ENCODE assay signal across 12 cellular contexts in genomic region chr6:157143885-157144795, GRCh38.
DNase-seq lines count a peak whose midpoint lies in the region; ATAC-seq and TF ChIP-seq lines count a peak whose summit lies in the region.
"Had no signal": no experiment of that assay in that cellular context is flagged by ENCODE, and none has a peak within 500 bp of the region (broad histone marks: within the 10 kb centered on the region; RNA-seq: fewer than 3 reads in every experiment).

No MANE protein-coding gene starts in this region.

- peaks cover 5 to 32% of the 10 kb centered on the region in 2 donors for H3K4me1 ChIP-seq in neuronal stem cell (ENCODE audit: control insufficient read depth in 2 of 2, insufficient read depth in 1 of 2, low read depth in 1 of 2, low read length in 2 of 2)

- H3K18ac ChIP-seq in neuronal stem cell (ENCODE audit: low read length) = peak overlapping the region; percentile 30

- H2BK12ac ChIP-seq in neuronal stem cell (ENCODE audit: low read length) = no peak overlapping the region

- no peak overlapping the region for H2BK15ac ChIP-seq in neuronal stem cell (ENCODE audit: low read length)

- H3K9me3 Mint-ChIP-seq in WTC11 = no peaks in the 10 kb centered on the region
- H3K9me3 Mint-ChIP-seq: T-helper 2 cell treated with Interferon-gamma antibody and Interleukin-4, amounts not matched to agents 5 μg/mL and 100 μg/mL, for 36 hours had no signal

- no peak overlapping the region for H2BK5ac ChIP-seq in neuronal stem cell (ENCODE audit: low read length)

- no peak overlapping the region for H2AFZ ChIP-seq in neuronal stem cell (ENCODE audit: low read length)

- H3K36me3 ChIP-seq in neuronal stem cell (replicated peaks in 1 of 2; ENCODE audit: control insufficient read depth in 2 of 2, insufficient read depth in 2 of 2, low read length in 2 of 2) = peaks cover 8 to 34% of the 10 kb centered on the region in 2 donors

- POLR2A ChIA-PET in WTC11 (lab: Charles Lee) = no interaction called here

- no peaks in the 10 kb centered on the region for H3K36me3 Mint-ChIP-seq in WTC11

- no peak overlapping the region for H3K4me3 Mint-ChIP-seq in WTC11
- H3K4me3 Mint-ChIP-seq: T-helper 2 cell treated with Interferon-gamma antibody and Interleukin-4, amounts not matched to agents 5 μg/mL and 100 μg/mL, for 36 hours had no signal

- H2BK120ac ChIP-seq in neuronal stem cell (ENCODE audit: low read depth, low read length) = no peak overlapping the region

- H3K9ac ChIP-seq in neuronal stem cell (ENCODE audit: low read depth, low read length, poor library complexity) = no peak overlapping the region

- H3K4me2 ChIP-seq in neuronal stem cell (ENCODE audit: insufficient read depth, low read length, poor library complexity, severe bottlenecking) = no peak overlapping the region

- CTCF ChIA-PET in WTC11 (lab: Charles Lee) = interaction anchor here (0.8 to 3.1 kb wide), 6 partner anchors 12 to 110 kb away, joined by 3 to 13 read pairs (median 4); no protein-coding TSS in a partner anchor

- WGBS in neuronal stem cell (ENCODE audit: extremely low coverage in 2 of 2, insufficient read length in 2 of 2, insufficient replicate concordance in 1 of 2), 2 donors = no CpG with 5 or more reads among the region's 17 CpGs

- no peak overlapping the region for H3K23ac ChIP-seq in neuronal stem cell (ENCODE audit: low read depth, low read length, poor library complexity)

- H3K9me3 ChIP-seq in neuronal stem cell (replicated peaks in 1 of 2; ENCODE audit: control insufficient read depth in 2 of 2, insufficient read depth in 1 of 2, low read depth in 1 of 2, low read length in 2 of 2) = no peaks in the 10 kb centered on the region
- H3K9me3 ChIP-seq: transverse colon had no signal

- DNase-seq in EH (ENCODE audit: low read depth) = peak; percentile 75
- DNase-seq in WTC11 (ENCODE audit: low spot score) = no peak
- peak; percentile 48 for DNase-seq in fibroblast of villous mesenchyme (ENCODE audit: low read depth)
- no peak for DNase-seq in neuronal stem cell (ENCODE audit: low spot score)
- DNase-seq in NCI-H2227 (lab: John Stamatoyannopoulos, UW; ENCODE audit: unreplicated experiment) = no peak
- no peak for DNase-seq in NCI-H146 treated with DMSO at 0.1 percent for 48 hours (lab: John Stamatoyannopoulos, UW; ENCODE audit: unreplicated experiment)
- no peak for DNase-seq in head of caudate nucleus
- DNase-seq: AML-193, NCI-H2029 treated with DMSO at 0.1 percent for 48 hours, transverse colon had no signal

- H3K4me3 ChIP-seq in fibroblast of villous mesenchyme (ENCODE audit: low read depth, low read length) = no peak overlapping the region
- H3K4me3 ChIP-seq in neuronal stem cell (ENCODE audit: low read length in 2 of 2) = no peak overlapping the region
- H3K4me3 ChIP-seq: transverse colon had no signal

- intact Hi-C loops in head of caudate nucleus (cut with DNase I) = no loop called here

- H3K4me1 Mint-ChIP-seq in WTC11 = peaks cover 39% of the 10 kb centered on the region

- ATAC-seq in WTC11 (peak; percentile 18), HG03521 (IDR thresholded peaks at IDR 0.05; ENCODE audit: unreplicated experiment) (no peak)

- peak overlapping the region; percentile 61; the same call in 1 of the 2 replicates for H3K27ac Mint-ChIP-seq in WTC11
- H3K27ac Mint-ChIP-seq: T-helper 2 cell treated with Interferon-gamma antibody and Interleukin-4, amounts not matched to agents 5 μg/mL and 100 μg/mL, for 36 hours had no signal

- no peaks in the 10 kb centered on the region for H3K27me3 ChIP-seq in neuronal stem cell (ENCODE audit: control insufficient read depth in 3 of 3, insufficient read depth in 3 of 3, low read depth in 1 of 3, low read length in 3 of 3)
- H3K27me3 ChIP-seq: transverse colon had no signal

- H3K14ac ChIP-seq in neuronal stem cell (ENCODE audit: low read length) = no peak overlapping the region

- H4K91ac ChIP-seq in neuronal stem cell (ENCODE audit: low read depth, low read length, poor library complexity) = no peak overlapping the region

- H4K8ac ChIP-seq in neuronal stem cell (ENCODE audit: low read depth, low read length) = no peak overlapping the region

- peak overlapping the region; percentile 82 for H3K27ac ChIP-seq in neuronal stem cell (replicated peaks; ENCODE audit: low read length)

- no peaks in the 10 kb centered on the region for H3K79me1 ChIP-seq in neuronal stem cell (ENCODE audit: low read depth, low read length)

- TF ChIP-seq CTCF in WTC11 (IDR thresholded peaks at IDR 0.05) (no peak), fibroblast of villous mesenchyme (IDR thresholded peaks at IDR 0.05; ENCODE audit: insufficient read depth, low read depth, low read length) (no peak)

- H3K4ac ChIP-seq in neuronal stem cell (ENCODE audit: low read length) = no peak overlapping the region

- H2AK5ac ChIP-seq in neuronal stem cell (ENCODE audit: low read depth, low read length) = no peak overlapping the region

- H3K27me3 Mint-ChIP-seq in WTC11 (ENCODE audit: low read depth) = no peaks in the 10 kb centered on the region

TF ChIP-seq in WTC11, 78 proteins besides CTCF, POLR2A, EP300 and RAD21:
- TF ChIP-seq TEAD4 (CRISPR knock-in tag; IDR thresholded peaks at IDR 0.05) (no peak), ZNF263 (CRISPR knock-in tag; IDR thresholded peaks at IDR 0.05; ENCODE audit: low read depth) (peak; percentile 76; the same call in 1 of the 2 replicates), ZNF219 (CRISPR knock-in tag; IDR thresholded peaks at IDR 0.05; ENCODE audit: borderline replicate concordance) (no peak), FOXP1 (CRISPR knock-in tag; IDR thresholded peaks at IDR 0.05; ENCODE audit: borderline replicate concordance) (no peak), ZNF232 (CRISPR knock-in tag; IDR thresholded peaks at IDR 0.05) (no peak)

Comparison
In these comparisons a context has a peak if more than half of its experiments do, and no peak if none do; other contexts are left out.
1. DNase-seq: peak in EH (single experiment) and fibroblast of villous mesenchyme (single experiment); none in WTC11 (single experiment), neuronal stem cell (single experiment), NCI-H2227 (single experiment), NCI-H146 treated with DMSO at 0.1 percent for 48 hours (single experiment) and head of caudate nucleus (0 of 42).